18 cellular contexts compared by ENCODE assay signal in the genomic region with DNA sequence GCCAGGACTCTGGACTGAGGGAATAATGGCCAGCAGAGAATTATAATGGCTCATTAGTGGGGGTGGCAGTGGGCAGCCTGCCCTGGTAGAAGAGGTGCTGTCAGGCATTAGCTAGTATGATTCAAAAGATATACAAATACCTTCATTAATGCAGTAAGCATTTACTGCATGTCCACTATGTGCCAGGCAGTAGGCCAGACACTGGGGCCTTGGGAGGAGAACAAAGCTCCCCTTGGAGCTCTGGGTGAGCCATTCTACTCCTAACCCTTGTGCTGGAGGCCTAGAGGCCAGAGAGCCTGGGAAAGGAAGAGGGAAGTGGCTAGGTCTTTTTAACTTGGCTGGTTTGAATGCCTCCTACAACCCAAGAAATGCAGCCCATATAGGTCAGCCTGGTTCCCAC. TPM values are rescaled to one million over a fixed set of nuclear protein-coding genes. Genes with fewer than 3 reads are reported as not detected.
DNase-seq lines count a peak whose midpoint lies in the region; ATAC-seq and TF ChIP-seq lines count a peak whose summit lies in the region.
"Had no signal": no experiment of that assay in that cellular context is flagged by ENCODE, and none has a peak within 500 bp of the region (broad histone marks: within the 10 kb centered on the region; RNA-seq: fewer than 3 reads in every experiment).

No MANE protein-coding gene starts in this region.

- no peak overlapping the region for H3K4me3 ChIP-seq in right lobe of liver
- H3K4me3 ChIP-seq: HAP-1 had no signal

- TF ChIP-seq CTCF in right lobe of liver (IDR thresholded peaks at IDR 0.05): no peak

- TF ChIP-seq POLR2A in GM18505 (IDR thresholded peaks at IDR 0.05; ENCODE audit: borderline replicate concordance, extremely low read depth, insufficient read depth, insufficient read length): no peak
- no peak for TF ChIP-seq POLR2A in right lobe of liver (IDR thresholded peaks at IDR 0.05)

- ATAC-seq in GM18505 (IDR thresholded peaks at IDR 0.05; ENCODE audit: unreplicated experiment) (no peak), right lobe of liver (no peak)
- ATAC-seq: HepG2, Panc1 had no signal

- in situ Hi-C loops in G401 (cut with HindIII; ENCODE audit: low sequenced_read_pairs): no loop called here

- H3K4me1 ChIP-seq in right lobe of liver: peaks cover 0 to 6% (median 0%) of the 10 kb centered on the region in 4 donors
- H3K4me1 ChIP-seq: HAP-1 had no signal

- DNase-seq in G401 (ENCODE audit: low spot score) (peak; percentile 38), head of caudate nucleus (peak in 25 of 42 donors; percentile 19 to 78 (median 49)), renal cortical epithelial cell (ENCODE audit: low read depth) (peak; percentile 5), LoVo (ENCODE audit: low spot score) (no peak), right lobe of liver (no peak)
- DNase-seq: Calu3; CD4-positive, CD25-positive, alpha-beta regulatory T cell; DMS79; NCI-H1105 treated with DMSO at 0.1 percent for 48 hours; NCI-H187 treated with DMSO at 0.1 percent for 48 hours; NCI-H2171 treated with DMSO at 0.1 percent for 48 hours; NCI-H510A; NCI-H82 had no signal

- H3K36me3 ChIP-seq in right lobe of liver: peaks cover 0 to 1% (median 0%) of the 10 kb centered on the region in 4 donors
- H3K36me3 ChIP-seq: HAP-1 had no signal

- intact Hi-C loops in head of caudate nucleus (cut with DNase I) (no loop called here), right lobe of liver (cut with DNase I) (no loop called here)

- H3K27ac ChIP-seq in angular gyrus (ENCODE audit: low read depth, low read length) (peak overlapping the region; percentile 75), right lobe of liver (no peak overlapping the region)

- H3K27me3 ChIP-seq in right lobe of liver: no peaks in the 10 kb centered on the region

- no peaks in the 10 kb centered on the region for H3K9me3 ChIP-seq in right lobe of liver
- H3K9me3 ChIP-seq: HAP-1 had no signal

RNA-seq across cellular contexts. Expression of a gene that starts 2.0 kb away (rescaled TPM):
- total RNA-seq in G401 (2014; rRNA removed; shearing (Covaris generic)): 7.5 and 14.3 TPM in 2 replicates
- total RNA-seq in renal cortical epithelial cell (9.0 and 13.9 TPM in 2 replicates), right lobe of liver (1 to 10 TPM; 4.4 to 9.7 (median 6.1) TPM)

Comparison
In these comparisons a context has a peak if more than half of its experiments do, and no peak if none do; other contexts are left out.
1. DNase-seq: peak in G401 (single experiment), head of caudate nucleus (25 of 42) and renal cortical epithelial cell (single experiment); none in LoVo (single experiment) and right lobe of liver (0 of 3).